In genomic region chr2:226797989-226798421, GRCh38 we compare ENCODE assay signal across 8 cellular contexts. TPM values are rescaled to one million over a fixed set of nuclear protein-coding genes. Genes with fewer than 3 reads are reported as not detected.
DNase-seq lines count a peak whose midpoint lies in the region; ATAC-seq and TF ChIP-seq lines count a peak whose summit lies in the region.

No MANE protein-coding gene starts in this region.

- peaks cover 4% of the 10 kb centered on the region for H3K9me3 Mint-ChIP-seq in glutamatergic neuron (ENCODE audit: unreplicated experiment)

- peak overlapping the region; percentile 83 for H3K4me3 ChIP-seq in retinal pigment epithelial cell (ENCODE audit: low read length)

- in situ Hi-C loops in GM13976 (cut with MboI; ENCODE audit: low sequenced_read_pairs, unreplicated experiment): no loop called here

- no peak for TF ChIP-seq CTCF in glutamatergic neuron (IDR thresholded peaks at IDR 0.05; ENCODE audit: partially characterized antibody, unreplicated experiment)
- TF ChIP-seq CTCF in retinal pigment epithelial cell (conservative IDR thresholded peaks at IDR 0.05; ENCODE audit: low read depth, low read length): no peak
- TF ChIP-seq CTCF in GM13976 (IDR thresholded peaks at IDR 0.05; ENCODE audit: borderline replicate concordance, control extremely low read depth, extremely low read depth, insufficient read depth, missing control alignments): no peak

- H3K27ac Mint-ChIP-seq in glutamatergic neuron (ENCODE audit: unreplicated experiment): peak overlapping the region; percentile 66

- H3K27me3 Mint-ChIP-seq in glutamatergic neuron (ENCODE audit: unreplicated experiment): peaks cover 10% of the 10 kb centered on the region

- peak overlapping the region; percentile 86 for H3K4me3 Mint-ChIP-seq in glutamatergic neuron (ENCODE audit: unreplicated experiment)

- H3K4me1 Mint-ChIP-seq in glutamatergic neuron (ENCODE audit: low read depth, unreplicated experiment): peaks cover 32% of the 10 kb centered on the region

- no peak for ATAC-seq in GM21367 (IDR thresholded peaks at IDR 0.05; ENCODE audit: unreplicated experiment)

- H3K36me3 Mint-ChIP-seq in glutamatergic neuron (ENCODE audit: unreplicated experiment): no peaks in the 10 kb centered on the region

- DNase-seq in ELF-1 (ENCODE audit: low read depth, low spot score) (peak; percentile 75), T1000 (lab: John Stamatoyannopoulos, UW) (peak; percentile 52), glutamatergic neuron (peak; percentile 49), retinal pigment epithelial cell (ENCODE audit: low read depth) (no peak), NCI-H146 (lab: John Stamatoyannopoulos, UW) (no peak), GM13976 (ENCODE audit: low spot score) (no peak), NCI-H1092 (lab: John Stamatoyannopoulos, UW) (no peak)

RNA-seq across cellular contexts. Expression of gene IRS1, which starts 1.6 kb away (rescaled TPM):
- 8.1 TPM for total RNA-seq in glutamatergic neuron (ENCODE audit: unreplicated experiment)

RNA-seq across cellular contexts. Expression of gene RHBDD1, which starts 37.8 kb away (rescaled TPM):
- total RNA-seq in glutamatergic neuron (ENCODE audit: unreplicated experiment): 29.9 TPM

Comparison
In these comparisons a context has a peak if more than half of its experiments do, and no peak if none do; other contexts are left out.
1. DNase-seq: peak in ELF-1 (single experiment), T1000 (single experiment) and glutamatergic neuron (single experiment); none in retinal pigment epithelial cell (single experiment), NCI-H146 (single experiment), GM13976 (single experiment) and NCI-H1092 (single experiment).